Comparison of ENCODE assay signal across 24 cellular contexts in genomic region chr20:62670998-62671397, GRCh38. TPM values are rescaled to one million over a fixed set of nuclear protein-coding genes. Genes with fewer than 3 reads are reported as not detected.
"Had no signal": no experiment of that assay in that cellular context is flagged by ENCODE, and none has a peak within 500 bp of the region (broad histone marks: within the 10 kb centered on the region; RNA-seq: fewer than 3 reads in every experiment).

No MANE protein-coding gene starts in this region.

- H3K9me3 Mint-ChIP-seq: naive B cell; nephron; stimulated activated naive B cell treated with anti-CD40 and anti-IgM and Interleukin-4, amounts not matched to agents 10 μg/mL and 1 μg/mL and 100 μg/mL, for 72 hours; stimulated activated naive CD8-positive, alpha-beta T cell treated with anti-CD3 and anti-CD28 coated beads, Interleukin-15, amount 100 ng/mL, for 72 hours had no signal

- FAIRE-seq: endometrium, frontal cortex had no signal

- H3K36me3 ChIP-seq: sigmoid colon, tibial nerve, upper lobe of right lung, vagina had no signal

- H3K27ac ChIP-seq: heart left ventricle, sigmoid colon, skin epidermis, tibial nerve, upper lobe of right lung, vagina had no signal

- H3K4me3 ChIP-seq: heart left ventricle, lung, sigmoid colon, skin epidermis, testis, tibial nerve, upper lobe of right lung, vagina had no signal

- H3K4me1 ChIP-seq: vagina had no signal

- H3K27me3 ChIP-seq: sigmoid colon, testis, upper lobe of right lung, vagina had no signal

- H3K36me3 Mint-ChIP-seq: naive B cell had no signal

- H3K27ac Mint-ChIP-seq: nephron; stimulated activated naive B cell treated with anti-CD40 and anti-IgM and Interleukin-4, amounts not matched to agents 10 μg/mL and 1 μg/mL and 100 μg/mL, for 72 hours had no signal

- H3K4me3 Mint-ChIP-seq: naive B cell; nephron; stimulated activated naive B cell treated with anti-CD40 and anti-IgM and Interleukin-4, amounts not matched to agents 10 μg/mL and 1 μg/mL and 100 μg/mL, for 72 hours; stimulated activated naive CD8-positive, alpha-beta T cell treated with anti-CD3 and anti-CD28 coated beads, Interleukin-15, amount 100 ng/mL, for 72 hours had no signal

- DNase-seq: effector memory CD4-positive, alpha-beta T cell; hippocampal formation; left colon; left ventricle myocardium superior; mesenchymal stem cell; midbrain; naive B cell; sigmoid colon; stimulated activated CD4-positive, alpha-beta T cell treated with anti-CD3 and anti-CD28 coated beads, Interleukin-2, amount 100 ng/mL, for 24 hours; stimulated activated CD4-positive, alpha-beta T cell treated with anti-CD3 and anti-CD28 coated beads, Interleukin-4, amount 100 ng/mL, for 4 hours; stimulated activated naive B cell treated with anti-CD40 and anti-IgM and Interleukin-4, amounts not matched to agents 10 μg/mL and 1 μg/mL and 100 μg/mL, for 72 hours; stimulated activated naive CD8-positive, alpha-beta T cell treated with anti-CD3 and anti-CD28 coated beads, Interleukin-15, amount 100 ng/mL, for 72 hours; testis; upper lobe of right lung had no signal

- ATAC-seq: esophagus mucosa; heart left ventricle; left colon; left ventricle myocardium superior; stimulated activated naive B cell treated with anti-CD40 and anti-IgM and Interleukin-4, amounts not matched to agents 10 μg/mL and 1 μg/mL and 100 μg/mL, for 72 hours; stimulated activated naive CD8-positive, alpha-beta T cell treated with anti-CD3 and anti-CD28 coated beads, Interleukin-15, amount 100 ng/mL, for 72 hours; upper lobe of right lung had no signal

- H3K27me3 Mint-ChIP-seq: stimulated activated naive B cell treated with anti-CD40 and anti-IgM and Interleukin-4, amounts not matched to agents 10 μg/mL and 1 μg/mL and 100 μg/mL, for 72 hours; stimulated activated naive CD8-positive, alpha-beta T cell treated with anti-CD3 and anti-CD28 coated beads, Interleukin-15, amount 100 ng/mL, for 72 hours had no signal

- H3K9me3 ChIP-seq: heart left ventricle, sigmoid colon, testis, tibial nerve, upper lobe of right lung, vagina had no signal

RNA-seq across cellular contexts. Expression of gene SLCO4A1, which starts 28.7 kb away (rescaled TPM):
- polyA plus RNA-seq: fibroblast of lung had no signal

RNA-seq across cellular contexts. Expression of gene NTSR1, which starts 37.6 kb away (rescaled TPM):
- total RNA-seq: esophagus mucosa, left ventricle myocardium superior had no signal
